Comparison of ENCODE assay signal across 9 cellular contexts in genomic region chr7:78020874-78021249, GRCh38.
DNase-seq lines count a peak whose midpoint lies in the region; ATAC-seq and TF ChIP-seq lines count a peak whose summit lies in the region.
"Had no signal": no experiment of that assay in that cellular context is flagged by ENCODE, and none has a peak within 500 bp of the region (broad histone marks: within the 10 kb centered on the region; RNA-seq: fewer than 3 reads in every experiment).

No MANE protein-coding gene starts in this region.

- H3K4me3 Mint-ChIP-seq in T-cell = peak overlapping the region; percentile 70 to 81 (median 79)

- CTCF ChIA-PET in mammary epithelial cell (lab: Charles Lee; ENCODE audit: low non-redundant PET) = interaction anchor here (0.7 to 0.8 kb wide), 6 partner anchors 66 to 936 kb away, joined by 3 to 6 read pairs (median 5); no protein-coding TSS in a partner anchor
- CTCF ChIA-PET in T-cell (lab: Charles Lee) = interaction anchor here (0.9 to 1.7 kb wide), 5 partner anchors 10 to 1998 kb away, joined by 3 to 5 read pairs (median 4); no protein-coding TSS in a partner anchor

- peak overlapping the region in 1 of 2 donors; percentile 35 for H3K27ac Mint-ChIP-seq in T-cell

- H3K36me3 ChIP-seq in breast epithelium (no peaks in the 10 kb centered on the region), mammary epithelial cell (ENCODE audit: insufficient read depth, low read length) (no peaks in the 10 kb centered on the region), tibial artery (no peaks in the 10 kb centered on the region)
- H3K36me3 ChIP-seq: BLaER1 had no signal

- no peaks in the 10 kb centered on the region for H3K9me3 Mint-ChIP-seq in T-cell

- TF ChIP-seq POLR2A in breast epithelium (IDR thresholded peaks at IDR 0.05) = no peak

- no TSS peak for BruUV-seq in mammary epithelial cell (replicated peaks; lab: Mats Ljungman, UMichigan)

- H3K4me1 Mint-ChIP-seq in T-cell = peaks cover 12 to 15% (median 15%) of the 10 kb centered on the region in 3 donors

- H3K27ac ChIP-seq in breast epithelium (peak overlapping the region; percentile 35 to 96), mammary epithelial cell (ENCODE audit: insufficient read depth, low read depth, low read length) (no peak overlapping the region), tibial artery (peak overlapping the region; percentile 90 to 98)

- ATAC-seq in T-cell (replicated peaks in 1 of 4) (no peak), GM21737 (IDR thresholded peaks at IDR 0.05; ENCODE audit: unreplicated experiment) (no peak)

- H3K9ac ChIP-seq in mammary epithelial cell (ENCODE audit: insufficient read depth, low read length) = no peak overlapping the region

- intact Hi-C loops in breast epithelium (cut with DNase I; ENCODE audit: low total_unique reads) (no loop called here), mammary epithelial cell (cut with micrococcal nuclease) (loop anchor here (1.0 to 5.0 kb wide), 4 partner anchors 79 to 1156 kb away; no protein-coding TSS in a partner anchor), tibial artery (cut with DNase I; ENCODE audit: low total_unique reads) (no loop called here)

- DNase-seq in breast epithelium (ENCODE audit: low spot score in 2 of 2) (no peak), mammary epithelial cell (no peak), T-cell (no peak), kidney tubule cell (ENCODE audit: low spot score) (peak; percentile 1), tibial artery (no peak), mesenteric fat pad (ENCODE audit: low spot score) (no peak), AG08396 (ENCODE audit: low spot score) (no peak)

- H3K4me2 ChIP-seq in mammary epithelial cell (ENCODE audit: insufficient read depth, low read depth, low read length) = no peak overlapping the region

- H3K4me3 ChIP-seq in breast epithelium = no peak overlapping the region
- H3K4me3 ChIP-seq in mammary epithelial cell (replicated peaks in 1 of 3; ENCODE audit: insufficient read depth in 1 of 3, low read depth in 2 of 3, low read length in 3 of 3) = no peak overlapping the region
- peak overlapping the region in 1 of 2 donors; percentile 67 for H3K4me3 ChIP-seq in tibial artery

- H3K4me1 ChIP-seq in breast epithelium (no peaks in the 10 kb centered on the region), mammary epithelial cell (ENCODE audit: insufficient read depth, low read length) (peaks cover 7% of the 10 kb centered on the region), tibial artery (peaks cover 0 to 26% (median 14%) of the 10 kb centered on the region in 4 donors)

- TF ChIP-seq CTCF in breast epithelium (IDR thresholded peaks at IDR 0.05) (no peak), mammary epithelial cell (conservative IDR thresholded peaks at IDR 0.05 in 1 of 2, IDR thresholded peaks at IDR 0.05 in 1 of 2; ENCODE audit: extremely low read depth in 1 of 2, insufficient read depth in 1 of 2, low read depth in 1 of 2, low read length in 2 of 2) (no peak), tibial artery (IDR thresholded peaks at IDR 0.05) (no peak)

- no peak overlapping the region for H2AFZ ChIP-seq in mammary epithelial cell (ENCODE audit: low read depth, low read length)

- no peaks in the 10 kb centered on the region for H3K36me3 Mint-ChIP-seq in T-cell

- H3K27me3 ChIP-seq in breast epithelium (no peaks in the 10 kb centered on the region), mammary epithelial cell (ENCODE audit: insufficient read depth, low read length) (peaks cover 2% of the 10 kb centered on the region), tibial artery (no peaks in the 10 kb centered on the region)

- in situ Hi-C loops in mammary epithelial cell (cut with MboI; ENCODE audit: low sequenced_read_pairs in 2 of 2) = no loop called here

- peaks cover 11 to 21% of the 10 kb centered on the region in 2 donors for H3K27me3 Mint-ChIP-seq in T-cell

- POLR2A ChIA-PET in T-cell (lab: Charles Lee) = interaction anchor here in 1 of 2 donors (0.5 kb wide), 1 partner anchor 320 kb away, joined by 4 read pairs; no protein-coding TSS in a partner anchor

- dilution Hi-C loops in mammary epithelial cell (cut with HindIII; ENCODE audit: low sequenced_read_pairs) = no loop called here

- H3K9me3 ChIP-seq in breast epithelium = no peaks in the 10 kb centered on the region
- no peaks in the 10 kb centered on the region for H3K9me3 ChIP-seq in mammary epithelial cell (replicated peaks; ENCODE audit: insufficient read depth, low read length)
- no peaks in the 10 kb centered on the region for H3K9me3 ChIP-seq in tibial artery
- H3K9me3 ChIP-seq: BLaER1 had no signal

- H3K79me2 ChIP-seq in mammary epithelial cell (ENCODE audit: insufficient read depth, low read length) = no peaks in the 10 kb centered on the region

- no peaks in the 10 kb centered on the region for H4K20me1 ChIP-seq in mammary epithelial cell (ENCODE audit: insufficient read depth, low read length)
- H4K20me1 ChIP-seq: BLaER1 had no signal
